ENCODE assay signal across 13 cellular contexts in the genomic region with DNA sequence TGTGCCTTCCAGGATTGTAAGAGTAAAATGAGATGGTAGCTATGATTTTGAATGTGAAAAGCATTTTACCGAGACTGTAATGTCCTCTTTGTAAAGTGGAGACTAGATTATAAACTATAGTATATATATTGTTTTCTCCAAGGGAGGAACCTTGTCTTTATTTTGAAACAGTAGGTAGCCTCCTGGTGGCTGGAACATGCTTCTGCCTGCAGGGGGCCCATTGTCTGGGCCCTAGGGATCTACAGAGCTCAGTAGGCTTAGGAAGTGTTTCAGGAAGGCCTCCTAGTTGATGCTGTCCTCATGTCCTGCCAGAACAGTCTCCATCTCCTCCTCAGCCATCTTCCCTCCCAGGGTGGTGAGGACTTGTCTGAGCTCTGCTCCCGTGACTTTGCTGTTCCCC. TPM values are rescaled to one million over a fixed set of nuclear protein-coding genes. Genes with fewer than 3 reads are reported as not detected.
DNase-seq lines count a peak whose midpoint lies in the region; ATAC-seq and TF ChIP-seq lines count a peak whose summit lies in the region.
"Had no signal": no experiment of that assay in that cellular context is flagged by ENCODE, and none has a peak within 500 bp of the region (broad histone marks: within the 10 kb centered on the region; RNA-seq: fewer than 3 reads in every experiment).

No MANE protein-coding gene starts in this region.

- H2AFZ ChIP-seq in trophoblast cell (ENCODE audit: insufficient read depth, low read length, poor library complexity) = no peak overlapping the region

- intact Hi-C loops in activated CD4-positive, alpha-beta T cell treated with anti-CD3 and anti-CD28 coated beads for 36 hours (cut with DNase I, micrococcal nuclease) = loop anchor here (5.0 to 10.0 kb wide), 3 partner anchors 43 to 1502 kb away; a partner anchor contains a TSS
- intact Hi-C loops in activated CD4-positive, alpha-beta T cell treated with anti-CD3 and anti-CD28 coated beads, Interleukin-2, amount 10 ng/mL, durations not matched to agents 24 days and 14 days (cut with micrococcal nuclease) = loop anchor here (5.0 kb wide), 2 partner anchors 242 to 1102 kb away; a partner anchor contains a TSS
- intact Hi-C loops in adrenal gland (cut with DNase I) = no loop called here

- no peak overlapping the region for H4K8ac ChIP-seq in trophoblast cell (ENCODE audit: low read depth, low read length)

- peaks cover 10% of the 10 kb centered on the region in 2 experiments for H3K36me3 ChIP-seq in trophoblast cell (ENCODE audit: control insufficient read depth in 1 of 2, insufficient read depth in 2 of 2, low read length in 2 of 2)
- peaks cover 0 to 23% of the 10 kb centered on the region in 2 donors for H3K36me3 ChIP-seq in adrenal gland (replicated peaks in 1 of 2)
- H3K36me3 ChIP-seq: ovary had no signal

- no peak overlapping the region for H2AK5ac ChIP-seq in trophoblast cell (ENCODE audit: low read length)

- peaks cover 17% of the 10 kb centered on the region for H3K36me3 Mint-ChIP-seq in activated CD4-positive, alpha-beta T cell treated with anti-CD3 and anti-CD28 coated beads for 36 hours (ENCODE audit: low read depth)
- H3K36me3 Mint-ChIP-seq in activated CD4-positive, alpha-beta T cell treated with anti-CD3 and anti-CD28 coated beads, Interleukin-2, amount 10 ng/mL, durations not matched to agents 24 days and 14 days (ENCODE audit: low read depth) = peaks cover 31% of the 10 kb centered on the region
- peaks cover 9% of the 10 kb centered on the region for H3K36me3 Mint-ChIP-seq in HFFc6 (ENCODE audit: low read depth)

- no peak for TF ChIP-seq POLR2A in adrenal gland (IDR thresholded peaks at IDR 0.05)

- H2BK5ac ChIP-seq in trophoblast cell (ENCODE audit: low read depth, low read length, poor library complexity) = no peak overlapping the region

- H3K4me1 ChIP-seq in trophoblast cell (ENCODE audit: control insufficient read depth in 1 of 2, insufficient read depth in 2 of 2, low read length in 2 of 2) (peaks cover 4 to 8% of the 10 kb centered on the region in 2 experiments), adrenal gland (replicated peaks in 1 of 2) (peaks cover 21 to 38% of the 10 kb centered on the region in 2 donors)

- no peak overlapping the region for H3K4me2 ChIP-seq in trophoblast cell (ENCODE audit: low read length)

- no peak for ATAC-seq in activated CD4-positive, alpha-beta T cell treated with anti-CD3 and anti-CD28 coated beads for 36 hours
- ATAC-seq in HG02852 (IDR thresholded peaks at IDR 0.05; ENCODE audit: unreplicated experiment) = no peak
- ATAC-seq in HG03280 (IDR thresholded peaks at IDR 0.05; ENCODE audit: unreplicated experiment) = no peak

- no peak overlapping the region for H3K27ac Mint-ChIP-seq in activated CD4-positive, alpha-beta T cell treated with anti-CD3 and anti-CD28 coated beads for 36 hours
- no peak overlapping the region for H3K27ac Mint-ChIP-seq in activated CD4-positive, alpha-beta T cell treated with anti-CD3 and anti-CD28 coated beads, Interleukin-2, amount 10 ng/mL, durations not matched to agents 24 days and 14 days
- no peak overlapping the region for H3K27ac Mint-ChIP-seq in HFFc6
- H3K27ac Mint-ChIP-seq: activated naive CD8-positive, alpha-beta T cell treated with anti-CD3 and anti-CD28 coated beads, Interleukin-2, amount 10 ng/mL, durations not matched to agents 7 days and 5 days had no signal

- H4K91ac ChIP-seq in trophoblast cell (ENCODE audit: low read depth, low read length) = no peak overlapping the region

- TF ChIP-seq CTCF in HFFc6 (IDR thresholded peaks at IDR 0.05) (peak; percentile 59), WI38 (IDR thresholded peaks at IDR 0.05; ENCODE audit: low read depth, low read length) (0 out of 2 replicates have a peak, but pooled peaks have one; percentile 10), adrenal gland (IDR thresholded peaks at IDR 0.05) (no peak)

- H3K27me3 Mint-ChIP-seq in activated CD4-positive, alpha-beta T cell treated with anti-CD3 and anti-CD28 coated beads for 36 hours = no peaks in the 10 kb centered on the region
- no peaks in the 10 kb centered on the region for H3K27me3 Mint-ChIP-seq in activated CD4-positive, alpha-beta T cell treated with anti-CD3 and anti-CD28 coated beads, Interleukin-2, amount 10 ng/mL, durations not matched to agents 24 days and 14 days
- peaks cover 2% of the 10 kb centered on the region; the same call in 1 of the 2 replicates for H3K27me3 Mint-ChIP-seq in HFFc6 (ENCODE audit: insufficient read depth)
- H3K27me3 Mint-ChIP-seq: activated naive CD8-positive, alpha-beta T cell treated with anti-CD3 and anti-CD28 coated beads, Interleukin-2, amount 10 ng/mL, durations not matched to agents 7 days and 5 days had no signal

- POLR2A ChIA-PET in activated CD4-positive, alpha-beta T cell treated with anti-CD3 and anti-CD28 coated beads for 36 hours (lab: Charles Lee) = interaction anchor here (0.6 to 0.7 kb wide), 3 partner anchors 38 to 1308 kb away, joined by 3 read pairs; no protein-coding TSS in a partner anchor

- no peak overlapping the region for H2BK120ac ChIP-seq in trophoblast cell (ENCODE audit: insufficient read depth, low read length, poor library complexity)

- H3K27me3 ChIP-seq in trophoblast cell (ENCODE audit: insufficient read depth, low read length) (no peaks in the 10 kb centered on the region), adrenal gland (no peaks in the 10 kb centered on the region)
- H3K27me3 ChIP-seq: ovary, tibial nerve had no signal

- peaks cover 39% of the 10 kb centered on the region for H3K4me1 Mint-ChIP-seq in activated CD4-positive, alpha-beta T cell treated with anti-CD3 and anti-CD28 coated beads for 36 hours
- peaks cover 38% of the 10 kb centered on the region for H3K4me1 Mint-ChIP-seq in activated CD4-positive, alpha-beta T cell treated with anti-CD3 and anti-CD28 coated beads, Interleukin-2, amount 10 ng/mL, durations not matched to agents 24 days and 14 days
- peaks cover 27% of the 10 kb centered on the region for H3K4me1 Mint-ChIP-seq in HFFc6 (ENCODE audit: low read depth)

- no peaks in the 10 kb centered on the region for H3K9me3 Mint-ChIP-seq in activated CD4-positive, alpha-beta T cell treated with anti-CD3 and anti-CD28 coated beads for 36 hours (ENCODE audit: low read depth)
- no peaks in the 10 kb centered on the region for H3K9me3 Mint-ChIP-seq in activated CD4-positive, alpha-beta T cell treated with anti-CD3 and anti-CD28 coated beads, Interleukin-2, amount 10 ng/mL, durations not matched to agents 24 days and 14 days
- H3K9me3 Mint-ChIP-seq in HFFc6 = no peaks in the 10 kb centered on the region
- H3K9me3 Mint-ChIP-seq: activated naive CD8-positive, alpha-beta T cell treated with anti-CD3 and anti-CD28 coated beads, Interleukin-2, amount 10 ng/mL, durations not matched to agents 7 days and 5 days had no signal

- H2BK12ac ChIP-seq in trophoblast cell (ENCODE audit: low read length) = no peak overlapping the region

- CTCF ChIA-PET in activated CD4-positive, alpha-beta T cell treated with anti-CD3 and anti-CD28 coated beads for 36 hours (lab: Charles Lee) = interaction anchor here (0.7 to 6.5 kb wide), 3 partner anchors 15 to 93 kb away, joined by 3 to 49 read pairs (median 4); a partner anchor contains a TSS

- peaks cover 7% of the 10 kb centered on the region for H3K79me1 ChIP-seq in trophoblast cell (ENCODE audit: low read length)

- H3K14ac ChIP-seq in trophoblast cell (ENCODE audit: low read length) = no peak overlapping the region

- H3K27ac ChIP-seq in trophoblast cell (ENCODE audit: low read depth, low read length) (no peak overlapping the region), adrenal gland (no peak overlapping the region)
- H3K27ac ChIP-seq: ovary, tibial nerve had no signal

- H3K18ac ChIP-seq in trophoblast cell (ENCODE audit: low read length) = peak overlapping the region; percentile 50

- H3K4me3 ChIP-seq in WI38 (ENCODE audit: low read depth, low read length) (no peak overlapping the region), trophoblast cell (ENCODE audit: low read depth, low read length) (no peak overlapping the region), adrenal gland (no peak overlapping the region)
- H3K4me3 ChIP-seq: ovary, tibial nerve had no signal

- peaks cover 12% of the 10 kb centered on the region for H3K79me2 ChIP-seq in trophoblast cell (ENCODE audit: control insufficient read depth, insufficient read depth, low read length, poor library complexity)

- H3K4me3 Mint-ChIP-seq in activated CD4-positive, alpha-beta T cell treated with anti-CD3 and anti-CD28 coated beads for 36 hours = no peak overlapping the region
- H3K4me3 Mint-ChIP-seq in activated CD4-positive, alpha-beta T cell treated with anti-CD3 and anti-CD28 coated beads, Interleukin-2, amount 10 ng/mL, durations not matched to agents 24 days and 14 days = no peak overlapping the region
- H3K4me3 Mint-ChIP-seq in HFFc6 = no peak overlapping the region
- H3K4me3 Mint-ChIP-seq: activated naive CD8-positive, alpha-beta T cell treated with anti-CD3 and anti-CD28 coated beads, Interleukin-2, amount 10 ng/mL, durations not matched to agents 7 days and 5 days had no signal

- H3K9me3 ChIP-seq in trophoblast cell (ENCODE audit: insufficient read depth, low read depth, low read length) (no peaks in the 10 kb centered on the region), adrenal gland (replicated peaks in 1 of 3) (no peaks in the 10 kb centered on the region)
- H3K9me3 ChIP-seq: ovary, tibial nerve had no signal

- peak overlapping the region; percentile 29 for H3K4ac ChIP-seq in trophoblast cell (ENCODE audit: low read depth, low read length)

- WGBS in trophoblast cell (ENCODE audit: extremely low coverage, insufficient coverage, insufficient read length) = no CpG with 5 or more reads among the region's 2 CpGs
- WGBS in adrenal gland, 4 donors = 93 to 100% (median 95%) methylated on average over 1 to 2 of the region's 2 CpGs

- no peak overlapping the region for H3K9ac ChIP-seq in trophoblast cell (ENCODE audit: low read length)

- DNase-seq in activated CD4-positive, alpha-beta T cell treated with anti-CD3 and anti-CD28 coated beads for 36 hours = peak; percentile 14
- no peak for DNase-seq in activated CD4-positive, alpha-beta T cell treated with anti-CD3 and anti-CD28 coated beads, Interleukin-2, amount 10 ng/mL, durations not matched to agents 24 days and 14 days
- DNase-seq in HFFc6 = no peak
- DNase-seq in trophoblast cell = peak in 1 of 2 donors; percentile 21
- DNase-seq in adrenal gland = no peak
- DNase-seq: activated naive CD8-positive, alpha-beta T cell treated with anti-CD3 and anti-CD28 coated beads, Interleukin-2, amount 10 ng/mL, durations not matched to agents 7 days and 5 days; EL; NCI-H446; ovary had no signal

- no peak overlapping the region for H4K12ac ChIP-seq in trophoblast cell (ENCODE audit: low read depth, low read length)

- H3K23ac ChIP-seq in trophoblast cell (ENCODE audit: low read length) = no peak overlapping the region

RNA-seq across cellular contexts. Expression of a gene that starts 3.0 kb away (rescaled TPM):
- total RNA-seq in activated CD4-positive, alpha-beta T cell treated with anti-CD3 and anti-CD28 coated beads for 36 hours = 10 to 100 TPM; 19.3 to 21.5 TPM
- total RNA-seq in activated CD4-positive, alpha-beta T cell treated with anti-CD3 and anti-CD28 coated beads, Interleukin-2, amount 10 ng/mL, durations not matched to agents 24 days and 14 days = 27.3 and 29.4 TPM in 2 replicates
- 10 to 100 TPM; 17.2 to 22.0 (median 20.2) TPM for total RNA-seq in HFFc6 (2021; fragmentation: NEBNext Ultra II Directional; extraction: Animal tissue kit (Norgen Biotek cat#: 25700))
- 10.4 and 11.4 TPM in 2 replicates for polyA plus RNA-seq in trophoblast cell (2013)
- 10 to 100 TPM; 15.4 to 29.7 (median 25.9) TPM for total RNA-seq in adrenal gland
- polyA plus RNA-seq in adrenal gland = 10 to 100 TPM in 1 of 3 donors, 1 to 10 TPM in 2; 5.1 to 17.8 (median 7.4) TPM

RNA-seq across cellular contexts. Expression of a gene that starts 14.2 kb away (rescaled TPM):
- total RNA-seq in activated CD4-positive, alpha-beta T cell treated with anti-CD3 and anti-CD28 coated beads for 36 hours = 10 to 100 TPM; 21.1 to 23.7 TPM
- 25.4 and 26.0 TPM in 2 replicates for total RNA-seq in activated CD4-positive, alpha-beta T cell treated with anti-CD3 and anti-CD28 coated beads, Interleukin-2, amount 10 ng/mL, durations not matched to agents 24 days and 14 days
- total RNA-seq in HFFc6 (2021; fragmentation: NEBNext Ultra II Directional; extraction: Animal tissue kit (Norgen Biotek cat#: 25700)) = 10 to 100 TPM; 42.7 to 61.7 (median 58.4) TPM
- polyA plus RNA-seq in trophoblast cell (2013) = 72.0 and 73.3 TPM in 2 replicates
- total RNA-seq in adrenal gland = 100 to 1,000 TPM; 337 to 562 (median 488) TPM
- polyA plus RNA-seq in adrenal gland = 100 to 1,000 TPM in 2 of 3 donors, 10 to 100 TPM in 1; 82.8 to 525 (median 117) TPM

Comparison
In these comparisons a context has a peak if more than half of its experiments do, and no peak if none do; other contexts are left out.
1. CTCF ChIP-seq: peak in HFFc6 (single experiment) and WI38 (single experiment); none in adrenal gland (0 of 6).
2. RNA of a gene that starts 14.2 kb away (total RNA-seq): 337 to 562 TPM in adrenal gland; 42.7 to 61.7 TPM in HFFc6, 25.4 to 26.0 TPM in activated CD4-positive, alpha-beta T cell treated with anti-CD3 and anti-CD28 coated beads, Interleukin-2, amount 10 ng/mL, durations not matched to agents 24 days and 14 days and 21.1 to 23.7 TPM in activated CD4-positive, alpha-beta T cell treated with anti-CD3 and anti-CD28 coated beads for 36 hours; every median in the first group is over 4 times any median in the second.
3. intact Hi-C loops: an anchor here in activated CD4-positive, alpha-beta T cell treated with anti-CD3 and anti-CD28 coated beads for 36 hours (5.0 to 10.0 kb wide) and activated CD4-positive, alpha-beta T cell treated with anti-CD3 and anti-CD28 coated beads, Interleukin-2, amount 10 ng/mL, durations not matched to agents 24 days and 14 days (5.0 kb wide); none called in adrenal gland.